26 cellular contexts compared by ENCODE assay signal in the genomic region with DNA sequence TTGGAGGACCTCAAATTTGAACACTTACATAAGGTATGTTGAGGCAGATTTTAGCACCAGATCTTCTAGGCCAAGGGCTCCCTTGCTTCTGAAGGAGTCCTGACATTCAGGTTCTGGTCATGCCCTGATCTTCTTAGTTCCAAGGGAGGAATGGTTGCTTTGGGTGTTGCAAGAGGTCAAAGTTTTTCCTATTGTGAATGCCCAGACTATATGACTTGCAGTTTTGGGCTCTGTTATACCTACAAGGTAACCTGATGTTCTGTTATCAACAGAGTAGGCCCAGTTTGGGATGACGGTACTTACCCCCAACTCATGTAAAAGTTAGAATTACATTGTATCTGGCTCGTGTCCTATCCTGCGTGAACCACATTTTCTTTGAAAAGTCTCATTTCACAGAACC.
A peak's percentile ranks its signal among the peaks of the same experiment; 100 is the strongest.
DNase-seq lines count a peak whose midpoint lies in the region; ATAC-seq, FAIRE-seq and TF ChIP-seq lines count a peak whose summit lies in the region.
"Had no signal": no experiment of that assay in that cellular context is flagged by ENCODE, and none has a peak within 500 bp of the region (broad histone marks: within the 10 kb centered on the region; RNA-seq: fewer than 3 reads in every experiment).

No MANE protein-coding gene starts in this region.

- H4K20me1 ChIP-seq in HepG2 (ENCODE audit: insufficient read depth, low read length): no peaks in the 10 kb centered on the region
- H4K20me1 ChIP-seq: BLaER1 treated with 17β-estradiol and CSF1 and Interleukin-3, amounts not matched to agents 10 nM and 100 nM had no signal

- H3K27me3 ChIP-seq in bronchial epithelial cell (ENCODE audit: control insufficient read depth, insufficient read depth, low read length): no peaks in the 10 kb centered on the region
- H3K27me3 ChIP-seq in HepG2 (ENCODE audit: control insufficient read depth in 1 of 2, insufficient read depth in 2 of 2, low read length in 2 of 2): no peaks in the 10 kb centered on the region
- no peaks in the 10 kb centered on the region for H3K27me3 ChIP-seq in right lobe of liver
- no peaks in the 10 kb centered on the region for H3K27me3 ChIP-seq in MG63
- H3K27me3 ChIP-seq: BLaER1 treated with 17β-estradiol and CSF1 and Interleukin-3, amounts not matched to agents 10 nM and 100 nM had no signal

- no peak for TF ChIP-seq RAD21 in HepG2 (CRISPR knock-in tag; IDR thresholded peaks at IDR 0.05)

- intact Hi-C loops in HepG2 (cut with micrococcal nuclease; ENCODE audit: unreplicated experiment): no loop called here
- intact Hi-C loops in right lobe of liver (cut with DNase I): no loop called here

- H3K27ac ChIP-seq in HepG2 (ENCODE audit: extremely low read length, insufficient read depth, low read length) (no peak overlapping the region), right lobe of liver (no peak overlapping the region), coronary artery (no peak overlapping the region)
- H3K27ac ChIP-seq: BLaER1 treated with 17β-estradiol and CSF1 and Interleukin-3, amounts not matched to agents 10 nM and 100 nM; C4-2B had no signal

- peak; percentile 56 for ATAC-seq in HepG2
- ATAC-seq in right lobe of liver: peak; percentile 29 to 87 (median 72)
- ATAC-seq in HG03135 (IDR thresholded peaks at IDR 0.05; ENCODE audit: unreplicated experiment): no peak
- ATAC-seq: CD8-positive, alpha-beta T cell; GM12878 had no signal

- TF ChIP-seq CTCF in bronchial epithelial cell (IDR thresholded peaks at IDR 0.05; ENCODE audit: insufficient read depth, low read length, severe bottlenecking) (no peak), HepG2 (CRISPR knock-in tag; IDR thresholded peaks at IDR 0.05) (no peak), right lobe of liver (IDR thresholded peaks at IDR 0.05) (no peak), coronary artery (IDR thresholded peaks at IDR 0.05) (no peak)

- POLR2A ChIA-PET in HepG2 (lab: Yijun Ruan, JAX): no interaction called here

- H3K4me2 ChIP-seq in HepG2 (ENCODE audit: low read depth, low read length): no peak overlapping the region
- H3K4me2 ChIP-seq: BLaER1 treated with 17β-estradiol and CSF1 and Interleukin-3, amounts not matched to agents 10 nM and 100 nM had no signal

- H3K4me1 ChIP-seq in HepG2 (ENCODE audit: insufficient read depth, low read length) (peaks cover 12% of the 10 kb centered on the region; the same call in 1 of the 2 replicates), right lobe of liver (peaks cover 0 to 7% (median 0%) of the 10 kb centered on the region in 4 donors)

- in situ Hi-C loops in HepG2 (cut with HindIII; ENCODE audit: extremely low pct_ligation_motif_present, low pct_unique_long_range_greater_than_20kb): no loop called here

- WGBS in HepG2 (ENCODE audit: low lambda C conversion rate): 32% methylated on average over 3 of the region's 3 CpGs
- 88% methylated on average over 3 of the region's 3 CpGs for whole genome bisulfite sequencing in right lobe of liver (ENCODE audit: insufficient coverage, low coverage, low lambda C conversion rate, missing lambda C conversion rate)

- H3K4me3 ChIP-seq in bronchial epithelial cell (ENCODE audit: low read depth, low read length) (no peak overlapping the region), HepG2 (replicated peaks in 1 of 3; ENCODE audit: insufficient read depth in 1 of 3, low read depth in 2 of 3, low read length in 3 of 3) (no peak overlapping the region), right lobe of liver (no peak overlapping the region), coronary artery (no peak overlapping the region), MG63 (no peak overlapping the region)
- H3K4me3 ChIP-seq: BLaER1 treated with 17β-estradiol and CSF1 and Interleukin-3, amounts not matched to agents 10 nM and 100 nM; GM12878 had no signal

- H3K79me2 ChIP-seq in HepG2 (ENCODE audit: insufficient read depth, low read length): no peaks in the 10 kb centered on the region

- no peak overlapping the region for H3K9ac ChIP-seq in HepG2 (ENCODE audit: insufficient read depth, low read depth, low read length)
- H3K9ac ChIP-seq: BLaER1 treated with 17β-estradiol and CSF1 and Interleukin-3, amounts not matched to agents 10 nM and 100 nM had no signal

- BruUV-seq in HepG2 (replicated peaks; lab: Mats Ljungman, UMichigan): no TSS peak

- H3K9me3 ChIP-seq in HepG2 (ENCODE audit: low read length): no peaks in the 10 kb centered on the region
- no peaks in the 10 kb centered on the region for H3K9me3 ChIP-seq in right lobe of liver
- no peaks in the 10 kb centered on the region for H3K9me3 ChIP-seq in MG63
- H3K9me3 ChIP-seq: BLaER1 treated with 17β-estradiol and CSF1 and Interleukin-3, amounts not matched to agents 10 nM and 100 nM had no signal

- CTCF ChIA-PET in HepG2 (lab: Yijun Ruan, JAX; ENCODE audit: low intra/inter-chr PET ratio, low total read pairs): no interaction called here

- no peak for DNase-seq in HTR-8/SVneo (ENCODE audit: insufficient read length, low spot score)
- DNase-seq in bronchial epithelial cell (ENCODE audit: low read depth): no peak
- DNase-seq in HepG2 (ENCODE audit: low spot score): no peak
- DNase-seq in right lobe of liver: no peak
- no peak for DNase-seq in coronary artery (ENCODE audit: low spot score)
- no peak for DNase-seq in GOT3 (lab: John Stamatoyannopoulos, UW)
- no peak for DNase-seq in MG63
- DNase-seq: 8988T; AML-193; CD4-positive, alpha-beta T cell; CD8-positive, alpha-beta T cell; COR-L47; DMS 273 treated with DMSO at 0.1 percent for 48 hours; DMS153; DMS53; DMS79; DND-41; EL; GDM1 had no signal

- TF ChIP-seq EP300 in HepG2 (IDR thresholded peaks at IDR 0.05; ENCODE audit: low read depth in 2 of 2, low read length in 2 of 2) (no peak), HepG2 (CRISPR knock-in tag; IDR thresholded peaks at IDR 0.05; ENCODE audit: borderline replicate concordance) (no peak)

- TF ChIP-seq POLR2A in HepG2 (IDR thresholded peaks at IDR 0.05; ENCODE audit: insufficient read depth in 1 of 2, low read depth in 2 of 2, low read length in 2 of 2): no peak
- TF ChIP-seq POLR2A in right lobe of liver (IDR thresholded peaks at IDR 0.05): no peak

- peak; percentile 68 for FAIRE-seq in HTR-8/SVneo (lab: Jason Lieb, UNC)
- peak; percentile 18 for FAIRE-seq in bronchial epithelial cell (lab: Jason Lieb, UNC)
- no peak for FAIRE-seq in HepG2 (lab: Jason Lieb, UNC)
- FAIRE-seq: A204.1, GM12878, GM12892, GM18507 had no signal

- no peak overlapping the region for H2AFZ ChIP-seq in HepG2 (ENCODE audit: low read length)

- H3K36me3 ChIP-seq in bronchial epithelial cell (ENCODE audit: control insufficient read depth, insufficient read depth, low read length) (no peaks in the 10 kb centered on the region), HepG2 (replicated peaks in 1 of 2; ENCODE audit: control insufficient read depth in 1 of 2, insufficient read depth in 2 of 2, low read length in 2 of 2) (no peaks in the 10 kb centered on the region), right lobe of liver (no peaks in the 10 kb centered on the region), MG63 (no peaks in the 10 kb centered on the region)
- H3K36me3 ChIP-seq: BLaER1 treated with 17β-estradiol and CSF1 and Interleukin-3, amounts not matched to agents 10 nM and 100 nM had no signal

TF ChIP-seq in HepG2, 621 proteins besides CTCF, POLR2A, EP300 and RAD21:
- TF ChIP-seq, protein P1, sequence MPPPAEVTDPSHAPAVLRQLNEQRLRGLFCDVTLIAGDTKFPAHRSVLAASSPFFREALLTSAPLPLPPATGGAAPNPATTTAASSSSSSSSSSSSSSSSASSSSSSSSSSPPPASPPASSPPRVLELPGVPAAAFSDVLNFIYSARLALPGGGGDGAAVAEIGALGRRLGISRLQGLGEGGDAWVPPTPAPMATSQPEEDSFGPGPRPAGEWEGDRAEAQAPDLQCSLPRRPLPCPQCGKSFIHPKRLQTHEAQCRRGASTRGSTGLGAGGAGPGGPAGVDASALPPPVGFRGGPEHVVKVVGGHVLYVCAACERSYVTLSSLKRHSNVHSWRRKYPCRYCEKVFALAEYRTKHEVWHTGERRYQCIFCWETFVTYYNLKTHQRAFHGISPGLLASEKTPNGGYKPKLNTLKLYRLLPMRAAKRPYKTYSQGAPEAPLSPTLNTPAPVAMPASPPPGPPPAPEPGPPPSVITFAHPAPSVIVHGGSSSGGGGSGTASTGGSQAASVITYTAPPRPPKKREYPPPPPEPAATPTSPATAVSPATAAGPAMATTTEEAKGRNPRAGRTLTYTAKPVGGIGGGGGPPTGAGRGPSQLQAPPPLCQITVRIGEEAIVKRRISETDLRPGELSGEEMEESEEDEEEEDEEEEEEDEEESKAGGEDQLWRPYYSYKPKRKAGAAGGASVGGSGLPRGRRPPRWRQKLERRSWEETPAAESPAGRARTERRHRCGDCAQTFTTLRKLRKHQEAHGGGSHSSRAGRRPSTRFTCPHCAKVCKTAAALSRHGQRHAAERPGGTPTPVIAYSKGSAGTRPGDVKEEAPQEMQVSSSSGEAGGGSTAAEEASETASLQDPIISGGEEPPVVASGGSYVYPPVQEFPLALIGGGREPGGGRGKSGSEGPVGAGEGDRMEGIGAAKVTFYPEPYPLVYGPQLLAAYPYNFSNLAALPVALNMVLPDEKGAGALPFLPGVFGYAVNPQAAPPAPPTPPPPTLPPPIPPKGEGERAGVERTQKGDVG (CRISPR knock-in tag; IDR thresholded peaks at IDR 0.05; ENCODE audit: borderline replicate concordance): no peak
- TF ChIP-seq CEBPB (IDR thresholded peaks at IDR 0.05; ENCODE audit: borderline replicate concordance, low read depth, low read length): 0 out of 2 replicates have a peak, but pooled peaks have one; percentile 10
- peak; percentile 78 for TF ChIP-seq NFE2L2 (IDR thresholded peaks at IDR 0.05; ENCODE audit: low read length)
- peak; percentile 20; the same call in 1 of the 2 replicates for TF ChIP-seq HNF4A (CRISPR knock-in tag; IDR thresholded peaks at IDR 0.05)
- no peak for TF ChIP-seq ZNF589 (CRISPR knock-in tag; conservative IDR thresholded peaks at IDR 0.05)
- TF ChIP-seq, protein P2, sequence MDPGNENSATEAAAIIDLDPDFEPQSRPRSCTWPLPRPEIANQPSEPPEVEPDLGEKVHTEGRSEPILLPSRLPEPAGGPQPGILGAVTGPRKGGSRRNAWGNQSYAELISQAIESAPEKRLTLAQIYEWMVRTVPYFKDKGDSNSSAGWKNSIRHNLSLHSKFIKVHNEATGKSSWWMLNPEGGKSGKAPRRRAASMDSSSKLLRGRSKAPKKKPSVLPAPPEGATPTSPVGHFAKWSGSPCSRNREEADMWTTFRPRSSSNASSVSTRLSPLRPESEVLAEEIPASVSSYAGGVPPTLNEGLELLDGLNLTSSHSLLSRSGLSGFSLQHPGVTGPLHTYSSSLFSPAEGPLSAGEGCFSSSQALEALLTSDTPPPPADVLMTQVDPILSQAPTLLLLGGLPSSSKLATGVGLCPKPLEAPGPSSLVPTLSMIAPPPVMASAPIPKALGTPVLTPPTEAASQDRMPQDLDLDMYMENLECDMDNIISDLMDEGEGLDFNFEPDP (CRISPR knock-in tag; conservative IDR thresholded peaks at IDR 0.05): 0 out of 2 replicates have a peak, but pooled peaks have one; percentile 64
- no peak for TF ChIP-seq NFIC (IDR thresholded peaks at IDR 0.05; ENCODE audit: low read length)
